11 cellular contexts compared by ENCODE assay signal in the genomic region with DNA sequence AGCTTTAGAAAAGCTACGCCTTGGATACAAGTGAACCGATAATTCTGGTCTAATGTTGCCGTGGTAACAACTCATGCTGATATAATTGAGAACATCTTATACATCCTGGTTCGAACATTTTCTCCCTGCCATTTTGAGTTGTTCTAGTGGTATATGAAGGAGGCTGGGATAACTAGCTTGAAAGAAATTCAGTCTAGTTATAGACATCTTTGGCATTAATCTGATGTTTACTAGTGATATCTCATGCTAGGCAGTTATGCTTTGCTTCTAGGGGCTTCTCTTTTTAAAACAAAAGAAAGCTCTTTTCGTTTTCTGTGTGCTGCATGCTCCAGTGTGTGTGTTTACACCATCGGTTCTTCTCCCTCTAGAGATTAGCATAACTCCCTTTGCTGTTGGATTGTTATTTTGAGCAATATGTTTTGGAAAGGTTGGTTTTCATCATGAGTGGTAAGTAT. TPM values are rescaled to one million over a fixed set of nuclear protein-coding genes. Genes with fewer than 3 reads are reported as not detected.
DNase-seq lines count a peak whose midpoint lies in the region; ATAC-seq and TF ChIP-seq lines count a peak whose summit lies in the region.
"Had no signal": no experiment of that assay in that cellular context is flagged by ENCODE, and none has a peak within 500 bp of the region (broad histone marks: within the 10 kb centered on the region; RNA-seq: fewer than 3 reads in every experiment).

No MANE protein-coding gene starts in this region.

- TF ChIP-seq CTCF in OCI-LY7 (conservative IDR thresholded peaks at IDR 0.05; ENCODE audit: low read length) = no peak

- H3K27me3 ChIP-seq in muscle layer of duodenum (ENCODE audit: low read depth, low read length) = no peaks in the 10 kb centered on the region
- H3K27me3 ChIP-seq: neutrophil had no signal

- H3K36me3 Mint-ChIP-seq in activated T-helper 2 cell treated with anti-CD3 and anti-CD28 coated beads, Interferon-gamma antibody, Interleukin-2, Interleukin-4, amounts not matched to agents 10 μg/mL and 5 μg/mL and 100 μg/mL, durations not matched to agents 14 hours and 24 hours and 36 hours (ENCODE audit: low read depth) = peaks cover 10% of the 10 kb centered on the region
- H3K36me3 Mint-ChIP-seq: WTC11 had no signal

- no peaks in the 10 kb centered on the region for H3K27me3 Mint-ChIP-seq in activated T-helper 2 cell treated with anti-CD3 and anti-CD28 coated beads, Interferon-gamma antibody, Interleukin-2, Interleukin-4, amounts not matched to agents 10 μg/mL and 5 μg/mL and 100 μg/mL, durations not matched to agents 14 hours and 24 hours and 36 hours (ENCODE audit: low read depth)

- H3K9me3 ChIP-seq in muscle layer of duodenum (ENCODE audit: control insufficient read depth in 1 of 2, low read length in 2 of 2) (no peaks in the 10 kb centered on the region), OCI-LY7 (ENCODE audit: low read length) (no peaks in the 10 kb centered on the region)
- H3K9me3 ChIP-seq: neutrophil had no signal

- CTCF ChIA-PET in OCI-LY7 (lab: Charles Lee; ENCODE audit: unreplicated experiment) = no interaction called here

- no peak overlapping the region for H3K27ac Mint-ChIP-seq in activated T-helper 2 cell treated with anti-CD3 and anti-CD28 coated beads, Interferon-gamma antibody, Interleukin-2, Interleukin-4, amounts not matched to agents 10 μg/mL and 5 μg/mL and 100 μg/mL, durations not matched to agents 14 hours and 24 hours and 36 hours
- H3K27ac Mint-ChIP-seq: WTC11 had no signal

- no peaks in the 10 kb centered on the region for H3K9me3 Mint-ChIP-seq in activated T-helper 2 cell treated with anti-CD3 and anti-CD28 coated beads, Interferon-gamma antibody, Interleukin-2, Interleukin-4, amounts not matched to agents 10 μg/mL and 5 μg/mL and 100 μg/mL, durations not matched to agents 14 hours and 24 hours and 36 hours
- H3K9me3 Mint-ChIP-seq: WTC11 had no signal

- H3K9me2 ChIP-seq in OCI-LY7 (ENCODE audit: insufficient read depth, low read length) = no peaks in the 10 kb centered on the region

- no peak for ATAC-seq in HG02763 (IDR thresholded peaks at IDR 0.05; ENCODE audit: unreplicated experiment)
- ATAC-seq in HG02642 (IDR thresholded peaks at IDR 0.05; ENCODE audit: poor library complexity, unreplicated experiment) = no peak
- ATAC-seq: WTC11 had no signal

- no peak overlapping the region for H2AFZ ChIP-seq in OCI-LY7 (ENCODE audit: low read length)

- H3K36me3 ChIP-seq in muscle layer of duodenum (ENCODE audit: control insufficient read depth in 1 of 2, insufficient read depth in 2 of 2, low read length in 2 of 2) (no peaks in the 10 kb centered on the region), OCI-LY7 (ENCODE audit: insufficient read depth, low read length) (peaks cover 5% of the 10 kb centered on the region; the same call in 1 of the 2 replicates)
- H3K36me3 ChIP-seq: neutrophil had no signal

- POLR2A ChIA-PET in OCI-LY7 (lab: Charles Lee) = interaction anchor here (0.6 to 2.7 kb wide), 9 partner anchors 15 to 409 kb away, joined by 3 to 11 read pairs (median 4); a partner anchor contains a TSS

- peak overlapping the region; percentile 12 to 49 for H3K4me3 ChIP-seq in muscle layer of duodenum (ENCODE audit: low read depth in 1 of 2, low read length in 2 of 2)
- no peak overlapping the region for H3K4me3 ChIP-seq in OCI-LY7 (ENCODE audit: low read depth, low read length, poor library complexity, severe bottlenecking)

- intact Hi-C loops in activated T-helper 2 cell treated with anti-CD3 and anti-CD28 coated beads, Interferon-gamma antibody, Interleukin-2, Interleukin-4, amounts not matched to agents 10 μg/mL and 5 μg/mL and 100 μg/mL, durations not matched to agents 14 hours and 24 hours and 36 hours (cut with micrococcal nuclease) = no loop called here
- intact Hi-C loops in OCI-LY7 (cut with micrococcal nuclease; ENCODE audit: unreplicated experiment) = no loop called here

- no peaks in the 10 kb centered on the region for H4K20me1 ChIP-seq in OCI-LY7 (ENCODE audit: insufficient read depth, low read length)

- no peak overlapping the region for H3K27ac ChIP-seq in muscle layer of duodenum (ENCODE audit: low read length)
- H3K27ac ChIP-seq in OCI-LY7 (ENCODE audit: low read depth, low read length, poor library complexity, severe bottlenecking) = no peak overlapping the region
- H3K27ac ChIP-seq: 22Rv1, neutrophil had no signal

- peak overlapping the region; percentile 48 for H3K4me3 Mint-ChIP-seq in activated T-helper 2 cell treated with anti-CD3 and anti-CD28 coated beads, Interferon-gamma antibody, Interleukin-2, Interleukin-4, amounts not matched to agents 10 μg/mL and 5 μg/mL and 100 μg/mL, durations not matched to agents 14 hours and 24 hours and 36 hours (ENCODE audit: low read depth)
- H3K4me3 Mint-ChIP-seq: WTC11 had no signal

- peaks cover 51% of the 10 kb centered on the region for H3K4me1 Mint-ChIP-seq in activated T-helper 2 cell treated with anti-CD3 and anti-CD28 coated beads, Interferon-gamma antibody, Interleukin-2, Interleukin-4, amounts not matched to agents 10 μg/mL and 5 μg/mL and 100 μg/mL, durations not matched to agents 14 hours and 24 hours and 36 hours (ENCODE audit: low read depth)
- H3K4me1 Mint-ChIP-seq: WTC11 had no signal

- no peak overlapping the region for H3K4me2 ChIP-seq in OCI-LY7 (ENCODE audit: low read length)

- H3K4me1 ChIP-seq in muscle layer of duodenum (ENCODE audit: control insufficient read depth in 1 of 2, insufficient read depth in 2 of 2, low read length in 2 of 2) = peaks cover 0 to 3% of the 10 kb centered on the region in 2 donors
- peaks cover 20% of the 10 kb centered on the region for H3K4me1 ChIP-seq in OCI-LY7 (ENCODE audit: insufficient read depth, low read length, poor library complexity, severe bottlenecking)

- no TSS peak for BruUV-seq in OCI-LY7 (replicated peaks; lab: Mats Ljungman, UMichigan)

- H3K79me2 ChIP-seq in OCI-LY7 (ENCODE audit: insufficient read depth, low read depth, low read length) = peaks cover 58% of the 10 kb centered on the region

- DNase-seq in DMS 273 (lab: John Stamatoyannopoulos, UW; ENCODE audit: unreplicated experiment) (peak; percentile 1), DMS 273 treated with DMSO at 0.1 percent for 48 hours (lab: John Stamatoyannopoulos, UW) (no peak), NCI-H1417 treated with DMSO at 0.1 percent for 48 hours (lab: John Stamatoyannopoulos, UW) (peak; percentile 69), OCI-LY7 (ENCODE audit: low spot score) (no peak)
- DNase-seq in activated T-helper 2 cell treated with anti-CD3 and anti-CD28 coated beads, Interferon-gamma antibody, Interleukin-2, Interleukin-4, amounts not matched to agents 10 μg/mL and 5 μg/mL and 100 μg/mL, durations not matched to agents 14 hours and 24 hours and 36 hours (ENCODE audit: low spot score) = no peak

RNA-seq across cellular contexts. Expression of a gene that starts 20.5 kb away (rescaled TPM):
- total RNA-seq in activated T-helper 2 cell treated with anti-CD3 and anti-CD28 coated beads, Interferon-gamma antibody, Interleukin-2, Interleukin-4, amounts not matched to agents 10 μg/mL and 5 μg/mL and 100 μg/mL, durations not matched to agents 14 hours and 24 hours and 36 hours = 16.4 and 20.9 TPM in 2 replicates
- total RNA-seq in OCI-LY7 (2014; rRNA removed; shearing (Covaris generic)) = 14.1 and 16.6 TPM in 2 replicates
- total RNA-seq in OCI-LY7 (2022) = 38.5 and 40.3 TPM in 2 replicates

Comparison
In these comparisons a context has a peak if more than half of its experiments do, and no peak if none do; other contexts are left out.
1. DNase-seq: peak in DMS 273 (single experiment) and NCI-H1417 treated with DMSO at 0.1 percent for 48 hours (single experiment); none in DMS 273 treated with DMSO at 0.1 percent for 48 hours (single experiment), activated T-helper 2 cell treated with anti-CD3 and anti-CD28 coated beads, Interferon-gamma antibody, Interleukin-2, Interleukin-4, amounts not matched to agents 10 μg/mL and 5 μg/mL and 100 μg/mL, durations not matched to agents 14 hours and 24 hours and 36 hours (single experiment) and OCI-LY7 (single experiment).